8 cellular contexts compared by ENCODE assay signal in the genomic region with DNA sequence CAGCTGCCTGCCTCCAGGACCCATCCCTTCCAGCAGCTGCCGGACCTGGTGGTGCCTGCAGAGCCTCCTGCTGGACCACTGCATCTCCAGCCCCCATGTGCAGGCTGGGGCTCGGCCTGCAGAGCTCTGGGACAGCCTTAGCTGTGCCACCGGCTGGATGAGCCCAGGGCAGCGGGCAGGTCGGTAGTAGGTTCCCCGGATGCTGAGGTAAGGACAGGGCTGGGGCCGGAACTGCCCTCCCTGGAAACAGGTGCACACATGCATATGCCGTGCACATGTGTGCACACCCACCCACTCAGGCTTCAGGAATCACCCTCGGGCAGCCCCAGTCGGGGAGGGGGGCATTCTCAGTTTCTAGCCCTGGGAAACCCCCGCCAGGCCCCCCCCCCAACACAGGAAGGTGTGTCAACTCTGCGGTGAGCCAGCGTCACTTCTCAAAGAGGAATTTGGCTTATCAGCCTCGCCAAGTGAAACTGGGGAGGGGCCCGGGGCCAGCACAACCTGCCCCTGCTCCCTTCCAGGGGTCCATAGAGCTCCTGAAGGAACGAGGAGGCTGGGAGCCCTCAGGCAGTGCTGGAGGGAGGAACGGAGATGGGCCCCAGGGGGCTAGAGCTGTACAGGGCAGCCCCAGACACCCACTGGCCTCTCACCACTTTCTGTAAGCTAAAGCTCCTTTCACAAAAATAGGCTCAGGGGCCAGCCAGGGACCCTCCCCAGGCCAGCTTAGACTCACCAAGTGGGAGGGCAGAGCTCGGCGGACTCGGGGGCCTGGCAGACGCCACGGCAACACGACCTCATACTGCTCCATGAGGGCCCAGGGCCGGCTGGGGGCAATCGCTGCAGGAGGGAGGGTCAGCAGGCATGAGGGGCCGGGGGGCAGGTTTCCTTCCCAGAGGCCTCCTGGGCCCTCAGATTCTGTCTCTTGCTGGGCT. TPM values are rescaled to one million over a fixed set of nuclear protein-coding genes. Genes with fewer than 3 reads are reported as not detected.
DNase-seq lines count a peak whose midpoint lies in the region; ATAC-seq and TF ChIP-seq lines count a peak whose summit lies in the region.

No MANE protein-coding gene starts in this region.

- H3K27ac Mint-ChIP-seq in activated CD8-positive, alpha-beta T cell treated with anti-CD3 and anti-CD28 coated beads, Interleukin-2, amount 10 ng/mL, durations not matched to agents 7 days and 5 days: peak overlapping the region; percentile 86
- peak overlapping the region; percentile 92 to 100 (median 96) for H3K27ac Mint-ChIP-seq in immature natural killer cell

- H3K27me3 Mint-ChIP-seq in activated CD8-positive, alpha-beta T cell treated with anti-CD3 and anti-CD28 coated beads, Interleukin-2, amount 10 ng/mL, durations not matched to agents 7 days and 5 days (ENCODE audit: low read depth): no peaks in the 10 kb centered on the region
- peaks cover 18 to 34% (median 19%) of the 10 kb centered on the region in 3 donors for H3K27me3 Mint-ChIP-seq in immature natural killer cell (ENCODE audit: low read depth in 3 of 3)

- DNase-seq in ELR (ENCODE audit: low read depth) (peak; percentile 69), immature natural killer cell (peak; percentile 79 to 81 (median 81)), AG08395 (ENCODE audit: low spot score) (no peak), COR-L47 (lab: John Stamatoyannopoulos, UW) (no peak)
- DNase-seq in activated CD8-positive, alpha-beta T cell treated with anti-CD3 and anti-CD28 coated beads, Interleukin-2, amount 10 ng/mL, durations not matched to agents 7 days and 5 days: peak; percentile 77
- DNase-seq in stimulated activated naive CD4-positive, alpha-beta T cell treated with Interleukin-2 at 50 U/mL for 16 hours (lab: John Stamatoyannopoulos, UW): peak; percentile 91

- no peaks in the 10 kb centered on the region for H3K9me3 Mint-ChIP-seq in activated CD8-positive, alpha-beta T cell treated with anti-CD3 and anti-CD28 coated beads, Interleukin-2, amount 10 ng/mL, durations not matched to agents 7 days and 5 days (ENCODE audit: insufficient read depth)
- H3K9me3 Mint-ChIP-seq in immature natural killer cell: no peaks in the 10 kb centered on the region

- peak overlapping the region; percentile 90 for H3K4me2 ChIP-seq in KMS-11

- peak overlapping the region; percentile 87 for H3K4me3 Mint-ChIP-seq in activated CD8-positive, alpha-beta T cell treated with anti-CD3 and anti-CD28 coated beads, Interleukin-2, amount 10 ng/mL, durations not matched to agents 7 days and 5 days
- H3K4me3 Mint-ChIP-seq in immature natural killer cell: peak overlapping the region; percentile 92 to 94 (median 93)

- peaks cover 55% of the 10 kb centered on the region for H3K4me1 ChIP-seq in KMS-11 (ENCODE audit: low read depth, poor library complexity, severe bottlenecking)

- H4K20me1 ChIP-seq in KMS-11 (ENCODE audit: insufficient read depth): no peaks in the 10 kb centered on the region

- CTCF ChIA-PET in activated CD8-positive, alpha-beta T cell treated with anti-CD3 and anti-CD28 coated beads, Interleukin-2, amount 10 ng/mL, durations not matched to agents 7 days and 5 days (lab: Charles Lee): interaction anchor here (0.8 to 2.8 kb wide), 8 partner anchors 12 to 131 kb away, joined by 3 to 17 read pairs (median 6); no protein-coding TSS in a partner anchor

- H3K27ac ChIP-seq in KMS-11: peak overlapping the region; percentile 82

- POLR2A ChIA-PET in activated CD8-positive, alpha-beta T cell treated with anti-CD3 and anti-CD28 coated beads, Interleukin-2, amount 10 ng/mL, durations not matched to agents 7 days and 5 days (lab: Charles Lee): interaction anchor here (0.5 to 3.5 kb wide), 11 partner anchors 11 to 828 kb away, joined by 3 to 13 read pairs (median 3); no protein-coding TSS in a partner anchor

- H3K9ac ChIP-seq in KMS-11: peak overlapping the region; percentile 60

- H3K4me3 ChIP-seq in KMS-11 (IDR thresholded peaks at IDR 0.05; ENCODE audit: insufficient read depth, low read depth, low read length): no peak overlapping the region

- H3K27me3 ChIP-seq in KMS-11 (ENCODE audit: insufficient read depth, low read depth): no peaks in the 10 kb centered on the region

- no peaks in the 10 kb centered on the region for H3K36me3 ChIP-seq in KMS-11 (ENCODE audit: insufficient read depth)

- peaks cover 47% of the 10 kb centered on the region for H3K4me1 Mint-ChIP-seq in activated CD8-positive, alpha-beta T cell treated with anti-CD3 and anti-CD28 coated beads, Interleukin-2, amount 10 ng/mL, durations not matched to agents 7 days and 5 days (ENCODE audit: low read depth)
- peaks cover 26 to 38% of the 10 kb centered on the region in 2 donors for H3K4me1 Mint-ChIP-seq in immature natural killer cell

- ATAC-seq in GM21423 (IDR thresholded peaks at IDR 0.05; ENCODE audit: unreplicated experiment): peak; percentile 63
- peak; percentile 60 for ATAC-seq in activated CD8-positive, alpha-beta T cell treated with anti-CD3 and anti-CD28 coated beads, Interleukin-2, amount 10 ng/mL, durations not matched to agents 7 days and 5 days

- H3K79me2 ChIP-seq in KMS-11 (ENCODE audit: insufficient read depth, low read depth): no peaks in the 10 kb centered on the region

- no peak overlapping the region for H2AFZ ChIP-seq in KMS-11 (ENCODE audit: low read depth)

- TF ChIP-seq CTCF in KMS-11 (conservative IDR thresholded peaks at IDR 0.05; ENCODE audit: low read depth, low read length): no peak

- peaks cover 26% of the 10 kb centered on the region for H3K36me3 Mint-ChIP-seq in activated CD8-positive, alpha-beta T cell treated with anti-CD3 and anti-CD28 coated beads, Interleukin-2, amount 10 ng/mL, durations not matched to agents 7 days and 5 days (ENCODE audit: low read depth)
- no peaks in the 10 kb centered on the region for H3K36me3 Mint-ChIP-seq in immature natural killer cell

RNA-seq across cellular contexts. Expression of a gene that starts 1.7 kb away (rescaled TPM):
- total RNA-seq in activated CD8-positive, alpha-beta T cell treated with anti-CD3 and anti-CD28 coated beads, Interleukin-2, amount 10 ng/mL, durations not matched to agents 7 days and 5 days: 10 to 100 TPM; 69.9 to 75.5 TPM
- 100 to 1,000 TPM; 143 to 294 (median 153) TPM for polyA plus RNA-seq in immature natural killer cell

RNA-seq across cellular contexts. Expression of a gene that starts 33.7 kb away (rescaled TPM):
- total RNA-seq in activated CD8-positive, alpha-beta T cell treated with anti-CD3 and anti-CD28 coated beads, Interleukin-2, amount 10 ng/mL, durations not matched to agents 7 days and 5 days: 10 to 100 TPM; 53.5 to 59.0 TPM
- 10 to 100 TPM; 11.0 to 44.3 (median 27.5) TPM for polyA plus RNA-seq in immature natural killer cell

RNA-seq across cellular contexts. Expression of a gene that starts 33.7 kb away (rescaled TPM):
- total RNA-seq in activated CD8-positive, alpha-beta T cell treated with anti-CD3 and anti-CD28 coated beads, Interleukin-2, amount 10 ng/mL, durations not matched to agents 7 days and 5 days: 10 to 100 TPM; 61.4 to 62.6 TPM
- polyA plus RNA-seq in immature natural killer cell: 10 to 100 TPM; 73.2 to 90.2 (median 88.0) TPM

RNA-seq across cellular contexts. Expression of a gene that starts 37.4 kb away (rescaled TPM):
- not detected for total RNA-seq in activated CD8-positive, alpha-beta T cell treated with anti-CD3 and anti-CD28 coated beads, Interleukin-2, amount 10 ng/mL, durations not matched to agents 7 days and 5 days
- polyA plus RNA-seq in immature natural killer cell: under 1 TPM in 1 of 3 donors, not detected in 2; 0.24 TPM

RNA-seq across cellular contexts. Expression of a gene that starts 45.0 kb away (rescaled TPM):
- total RNA-seq in activated CD8-positive, alpha-beta T cell treated with anti-CD3 and anti-CD28 coated beads, Interleukin-2, amount 10 ng/mL, durations not matched to agents 7 days and 5 days: not detected
- not detected for polyA plus RNA-seq in immature natural killer cell

Comparison
In these comparisons a context has a peak if more than half of its experiments do, and no peak if none do; other contexts are left out.
1. DNase-seq: peak in ELR (single experiment), activated CD8-positive, alpha-beta T cell treated with anti-CD3 and anti-CD28 coated beads, Interleukin-2, amount 10 ng/mL, durations not matched to agents 7 days and 5 days (single experiment), immature natural killer cell (3 of 3) and stimulated activated naive CD4-positive, alpha-beta T cell treated with Interleukin-2 at 50 U/mL for 16 hours (single experiment); none in AG08395 (single experiment) and COR-L47 (single experiment).